In the genomic region with DNA sequence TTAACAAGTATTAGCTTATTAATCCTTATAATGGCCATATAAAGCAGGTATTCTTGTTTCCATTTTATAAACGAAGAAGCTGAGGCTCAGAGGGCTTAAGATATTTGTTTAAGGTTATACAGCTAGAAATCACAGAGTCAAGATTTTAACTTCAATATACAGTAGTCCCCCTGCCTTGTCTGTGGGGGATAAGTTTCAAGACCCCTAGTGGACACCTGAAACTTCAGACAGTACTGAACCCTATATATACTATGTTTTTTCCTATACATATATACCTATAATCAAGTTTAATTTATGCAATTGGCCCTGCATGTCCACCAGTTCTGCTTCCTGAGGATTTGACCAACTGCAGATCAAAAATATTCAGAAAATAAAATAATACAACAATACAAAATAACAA, we compare ENCODE assay signal across 21 cellular contexts. TPM values are rescaled to one million over a fixed set of nuclear protein-coding genes. Genes with fewer than 3 reads are reported as not detected.
DNase-seq lines count a peak whose midpoint lies in the region; ATAC-seq and TF ChIP-seq lines count a peak whose summit lies in the region.
"Had no signal": no experiment of that assay in that cellular context is flagged by ENCODE, and none has a peak within 500 bp of the region (broad histone marks: within the 10 kb centered on the region; RNA-seq: fewer than 3 reads in every experiment).

No MANE protein-coding gene starts in this region.

- H3K27me3 ChIP-seq in Loucy (ENCODE audit: insufficient read depth, low read length, poor library complexity, severe bottlenecking) (no peaks in the 10 kb centered on the region), endodermal cell (ENCODE audit: control insufficient read depth, insufficient read depth, low read length, poor library complexity, severe bottlenecking) (no peaks in the 10 kb centered on the region), gastrocnemius medialis (no peaks in the 10 kb centered on the region)

- no peak for ATAC-seq in gastrocnemius medialis
- ATAC-seq: GM23338 had no signal

- in situ Hi-C loops in gastrocnemius medialis (cut with MboI; ENCODE audit: low sequenced_read_pairs in 4 of 4): no loop called here

- TF ChIP-seq CTCF in C4-2B (conservative IDR thresholded peaks at IDR 0.05): peak; percentile 21
- peak; percentile 35; the same call in 1 of the 2 replicates for TF ChIP-seq CTCF in Loucy (conservative IDR thresholded peaks at IDR 0.05; ENCODE audit: low read length)
- peak; percentile 54 for TF ChIP-seq CTCF in endodermal cell (conservative IDR thresholded peaks at IDR 0.05)
- TF ChIP-seq CTCF in gastrocnemius medialis (IDR thresholded peaks at IDR 0.05 in 4 of 5, conservative IDR thresholded peaks at IDR 0.05 in 1 of 5): no peak

- no peak overlapping the region for H3K4me2 ChIP-seq in Loucy (ENCODE audit: low read depth, low read length, poor library complexity, severe bottlenecking)
- H3K4me2 ChIP-seq: GM23338, SK-N-SH had no signal

- H3K4me3 Mint-ChIP-seq in endodermal cell: no peak overlapping the region
- H3K4me3 Mint-ChIP-seq: CD14-positive monocyte, GM23338 had no signal

- H3K36me3 ChIP-seq in Loucy (ENCODE audit: insufficient read depth, low read length) (no peaks in the 10 kb centered on the region), endodermal cell (ENCODE audit: control insufficient read depth, insufficient read depth, low read length) (no peaks in the 10 kb centered on the region), gastrocnemius medialis (no peaks in the 10 kb centered on the region)

- H3K79me2 ChIP-seq in Loucy (ENCODE audit: insufficient read depth, low read length): no peaks in the 10 kb centered on the region

- no peaks in the 10 kb centered on the region for H3F3A ChIP-seq in Loucy (ENCODE audit: low read depth)

- no CpG with 5 or more reads among the region's 1 CpG for WGBS in endodermal cell (ENCODE audit: insufficient coverage in 1 of 2, insufficient read length in 1 of 2), 2 experiments

- intact Hi-C loops in gastrocnemius medialis (cut with DNase I; ENCODE audit: low total_unique reads): loop anchor here (2.0 to 5.0 kb wide), 2 partner anchors 45 to 48 kb away; a partner anchor contains a TSS

- TF ChIP-seq POLR2A in gastrocnemius medialis (IDR thresholded peaks at IDR 0.05): no peak

- peaks cover 15% of the 10 kb centered on the region for H3K36me3 Mint-ChIP-seq in endodermal cell (ENCODE audit: low read depth)

- no peaks in the 10 kb centered on the region for H3K4me1 ChIP-seq in Loucy (ENCODE audit: insufficient read depth, low read length, poor library complexity, severe bottlenecking)
- no peaks in the 10 kb centered on the region for H3K4me1 ChIP-seq in endodermal cell (ENCODE audit: control insufficient read depth, insufficient read depth, low read length)
- peaks cover 39 to 42% of the 10 kb centered on the region in 2 donors for H3K4me1 ChIP-seq in gastrocnemius medialis

- no peak overlapping the region for H3K9ac ChIP-seq in Loucy (ENCODE audit: low read depth, low read length, poor library complexity, severe bottlenecking)
- H3K9ac ChIP-seq in endodermal cell (ENCODE audit: extremely low read depth, low read length, poor library complexity, severe bottlenecking): no peak overlapping the region
- H3K9ac ChIP-seq: SK-N-SH had no signal

- H3K27ac ChIP-seq in C4-2B: no peak overlapping the region
- no peak overlapping the region for H3K27ac ChIP-seq in endodermal cell (ENCODE audit: low read depth, low read length)
- peak overlapping the region; percentile 92 to 97 (median 95) for H3K27ac ChIP-seq in gastrocnemius medialis
- H3K27ac ChIP-seq: HL-60 had no signal

- H3K4me3 ChIP-seq in Loucy (ENCODE audit: low read length, poor library complexity, severe bottlenecking) (no peak overlapping the region), endodermal cell (ENCODE audit: low read length) (no peak overlapping the region), gastrocnemius medialis (no peak overlapping the region)
- H3K4me3 ChIP-seq: GM23338 had no signal

- no peak overlapping the region for H2AFZ ChIP-seq in Loucy (ENCODE audit: low read length)
- H2AFZ ChIP-seq: GM23338 had no signal

- H3K4me1 Mint-ChIP-seq in endodermal cell: peaks cover 24% of the 10 kb centered on the region
- H3K4me1 Mint-ChIP-seq: CD14-positive monocyte had no signal

- H3K9me3 ChIP-seq in Loucy (ENCODE audit: insufficient read depth, low read depth, low read length) (no peaks in the 10 kb centered on the region), endodermal cell (ENCODE audit: control insufficient read depth, low read length) (no peaks in the 10 kb centered on the region), gastrocnemius medialis (no peaks in the 10 kb centered on the region)
- H3K9me3 ChIP-seq: SK-N-SH had no signal

- no peaks in the 10 kb centered on the region for H4K20me1 ChIP-seq in Loucy (ENCODE audit: insufficient read depth, low read length, poor library complexity, severe bottlenecking)

- no peak overlapping the region for H3K27ac Mint-ChIP-seq in endodermal cell
- H3K27ac Mint-ChIP-seq: CD14-positive monocyte, GM23338 had no signal

- DNase-seq in endodermal cell: no peak
- DNase-seq in gastrocnemius medialis: no peak
- DNase-seq in COLO829 (ENCODE audit: low spot score): no peak
- DNase-seq in NCI-H2227 (lab: John Stamatoyannopoulos, UW; ENCODE audit: unreplicated experiment): no peak
- DNase-seq in nucleus accumbens (lab: John Stamatoyannopoulos, UW): no peak
- DNase-seq: DMS 273 treated with DMSO at 0.1 percent for 48 hours; DND-41; IMR-90; NCI-H1105; NCI-H2081; NCI-H2171 treated with DMSO at 0.1 percent for 48 hours; NCI-H446 treated with DMSO at 0.1 percent for 48 hours; NK-92 treated with Interleukin-12 subunit alpha and Interleukin-12 subunit beta, amount 100 ng/mL, for 24 hours; OCI-M1; SHP77 treated with DMSO at 0.1 percent for 48 hours; SK-N-SH had no signal

- no peaks in the 10 kb centered on the region for H3K9me2 ChIP-seq in Loucy (replicated peaks; ENCODE audit: low read depth, low read length)
- H3K9me2 ChIP-seq: SK-N-SH had no signal

- H3K27me3 Mint-ChIP-seq in endodermal cell (ENCODE audit: insufficient read depth): no peaks in the 10 kb centered on the region

- no peaks in the 10 kb centered on the region for H3K9me3 Mint-ChIP-seq in endodermal cell
- H3K9me3 Mint-ChIP-seq: CD14-positive monocyte, GM23338 had no signal

RNA-seq across cellular contexts. Expression of a gene that starts 44.4 kb away (rescaled TPM):
- total RNA-seq in endodermal cell (10 to 100 TPM; 11.7 to 15.8 TPM), gastrocnemius medialis (10 to 100 TPM; 14.3 to 43.9 (median 24.7) TPM)
- 6.1 TPM for polyA plus RNA-seq in endodermal cell (2013, experiment 1 of 2)
- polyA plus RNA-seq in endodermal cell (2013, experiment 2 of 2): 4.4 TPM

Comparison
In these comparisons a context has a peak if more than half of its experiments do, and no peak if none do; other contexts are left out.
1. H3K27ac ChIP-seq: peak in gastrocnemius medialis (4 of 4); none in C4-2B (single experiment) and endodermal cell (single experiment).
2. CTCF ChIP-seq: peak in C4-2B (single experiment), Loucy (single experiment) and endodermal cell (single experiment); none in gastrocnemius medialis (0 of 5).